Comparison of ENCODE assay signal across 13 cellular contexts in genomic region chr9:104836767-104837166, GRCh38.
"Had no signal": no experiment of that assay in that cellular context is flagged by ENCODE, and none has a peak within 500 bp of the region (broad histone marks: within the 10 kb centered on the region; RNA-seq: fewer than 3 reads in every experiment).

No MANE protein-coding gene starts in this region.

- H3K27ac ChIP-seq: foreskin keratinocyte had no signal

- H3K27me3 ChIP-seq: foreskin keratinocyte, heart left ventricle had no signal

- H3K9me3 ChIP-seq: heart left ventricle had no signal

- H3K27ac Mint-ChIP-seq: activated B cell treated with CpG ODN at 0.5 μM for 24 hours; activated naive CD8-positive, alpha-beta T cell; progenitor cell of endocrine pancreas had no signal

- ATAC-seq: foreskin keratinocyte; naive thymus-derived CD4-positive, alpha-beta T cell; sciatic nerve; T-helper 17 cell had no signal

- H3K4me1 Mint-ChIP-seq: activated B cell treated with CpG ODN at 0.5 μM for 24 hours had no signal

- H3K27me3 Mint-ChIP-seq: activated B cell treated with CpG ODN at 0.5 μM for 24 hours; activated naive CD8-positive, alpha-beta T cell; naive thymus-derived CD4-positive, alpha-beta T cell; progenitor cell of endocrine pancreas; T-helper 17 cell had no signal

- H3K9me3 Mint-ChIP-seq: activated B cell treated with CpG ODN at 0.5 μM for 24 hours; naive thymus-derived CD4-positive, alpha-beta T cell had no signal

- DNase-seq: activated B cell treated with CpG ODN at 0.5 μM for 24 hours; activated CD4-positive, alpha-beta T cell treated with anti-CD3 and anti-CD28 coated beads, Interleukin-2, amount 50 U/mL, for 4 hours; activated effector memory CD4-positive, alpha-beta T cell treated with Interleukin-2 at 50 U/mL for 16 hours; activated T-cell treated with anti-CD3 and anti-CD28 coated beads, Interleukin-2, amount 50 U/mL, for 1 hour; foreskin keratinocyte; heart left ventricle; stimulated activated CD4-positive, alpha-beta T cell treated with anti-CD3 and anti-CD28 coated beads, Interleukin-2, amount 100 ng/mL, for 24 hours; stimulated activated naive CD4-positive, alpha-beta T cell; T-helper 17 cell had no signal

- H3K4me3 ChIP-seq: heart left ventricle had no signal

- H3K4me3 Mint-ChIP-seq: activated B cell treated with CpG ODN at 0.5 μM for 24 hours; activated naive CD8-positive, alpha-beta T cell; naive thymus-derived CD4-positive, alpha-beta T cell; T-helper 17 cell had no signal
